In genomic region chr2:235008584-235009044, GRCh38 we compare ENCODE assay signal across 15 cellular contexts. TPM values are rescaled to one million over a fixed set of nuclear protein-coding genes. Genes with fewer than 3 reads are reported as not detected.
A peak's percentile ranks its signal among the peaks of the same experiment; 100 is the strongest.
DNase-seq lines count a peak whose midpoint lies in the region; ATAC-seq and TF ChIP-seq lines count a peak whose summit lies in the region.
"Had no signal": no experiment of that assay in that cellular context is flagged by ENCODE, and none has a peak within 500 bp of the region (broad histone marks: within the 10 kb centered on the region; RNA-seq: fewer than 3 reads in every experiment).

No MANE protein-coding gene starts in this region.

- 33% methylated on average over 5 of the region's 6 CpGs for WGBS in right lobe of liver (ENCODE audit: insufficient coverage, low coverage, low lambda C conversion rate, missing lambda C conversion rate)
- 61 to 75% methylated on average over 6 of the region's 6 CpGs for WGBS in upper lobe of left lung, 2 donors

- TF ChIP-seq POLR2A in right lobe of liver (IDR thresholded peaks at IDR 0.05) (no peak), upper lobe of left lung (IDR thresholded peaks at IDR 0.05) (no peak)

- H3K4me3 ChIP-seq in SJCRH30: no peak overlapping the region
- H3K4me3 ChIP-seq in right lobe of liver: no peak overlapping the region
- no peak overlapping the region for H3K4me3 ChIP-seq in upper lobe of left lung

- no peak overlapping the region for H3K27ac Mint-ChIP-seq in natural killer cell treated with Interleukin-12 subunit alpha and Interleukin-12 subunit beta and Interleukin-15 and Interleukin-18, amount 100 ng/mL, for 72 hours
- H3K27ac Mint-ChIP-seq: activated CD4-positive, alpha-beta memory T cell treated with anti-CD3 and anti-CD28 coated beads for 36 hours; activated naive CD4-positive, alpha-beta T cell treated with anti-CD3 and anti-CD28 coated beads, Interleukin-2, amount 50 U/mL, for 24 hours; natural killer cell; stimulated activated memory B cell treated with anti-CD40 and anti-IgM and Interleukin-4, amounts not matched to agents 10 μg/mL and 1 μg/mL and 100 μg/mL, for 72 hours had no signal

- no peak overlapping the region for H3K4me3 Mint-ChIP-seq in natural killer cell treated with Interleukin-12 subunit alpha and Interleukin-12 subunit beta and Interleukin-15 and Interleukin-18, amount 100 ng/mL, for 72 hours
- H3K4me3 Mint-ChIP-seq: activated CD4-positive, alpha-beta memory T cell treated with anti-CD3 and anti-CD28 coated beads for 36 hours; activated naive CD4-positive, alpha-beta T cell treated with anti-CD3 and anti-CD28 coated beads, Interleukin-2, amount 50 U/mL, for 24 hours; natural killer cell; stimulated activated memory B cell treated with anti-CD40 and anti-IgM and Interleukin-4, amounts not matched to agents 10 μg/mL and 1 μg/mL and 100 μg/mL, for 72 hours had no signal

- H3K36me3 ChIP-seq in SJCRH30 (no peaks in the 10 kb centered on the region), right lobe of liver (no peaks in the 10 kb centered on the region), upper lobe of left lung (no peaks in the 10 kb centered on the region)

- H3K27ac ChIP-seq in SJCRH30 (peak overlapping the region; percentile 16; the same call in 1 of the 2 replicates), right lobe of liver (peak overlapping the region in 2 of 3 donors; percentile 66 to 68), upper lobe of left lung (peak overlapping the region; percentile 6 to 59 (median 34))

- H3K9me3 ChIP-seq in SJCRH30 (replicated peaks) (no peaks in the 10 kb centered on the region), right lobe of liver (no peaks in the 10 kb centered on the region), upper lobe of left lung (no peaks in the 10 kb centered on the region)

- intact Hi-C loops in right lobe of liver (cut with DNase I): no loop called here

- DNase-seq in NCI-H524 (lab: John Stamatoyannopoulos, UW) (peak; percentile 18 to 80), NCI-H524 treated with DMSO at 0.1 percent for 48 hours (lab: John Stamatoyannopoulos, UW) (no peak), SJCRH30 (peak; percentile 53 to 54), right lobe of liver (peak in 1 of 3 donors; percentile 78), upper lobe of left lung (peak in 1 of 2 donors; percentile 37), epidermal melanocyte (ENCODE audit: insufficient read length, low spot score) (no peak)
- no peak for DNase-seq in natural killer cell treated with Interleukin-12 subunit alpha and Interleukin-12 subunit beta and Interleukin-15 and Interleukin-18, amount 100 ng/mL, for 72 hours (ENCODE audit: low spot score)
- DNase-seq: ACHN; activated CD4-positive, alpha-beta memory T cell treated with anti-CD3 and anti-CD28 coated beads for 36 hours; dermis blood vessel endothelial cell; natural killer cell; NCI-H446 had no signal

- no peak for TF ChIP-seq CTCF in right lobe of liver (IDR thresholded peaks at IDR 0.05)
- TF ChIP-seq CTCF in upper lobe of left lung (IDR thresholded peaks at IDR 0.05): no peak

- H3K27me3 ChIP-seq in SJCRH30 (no peaks in the 10 kb centered on the region), right lobe of liver (no peaks in the 10 kb centered on the region), upper lobe of left lung (no peaks in the 10 kb centered on the region)

- no peak for TF ChIP-seq EP300 in upper lobe of left lung (IDR thresholded peaks at IDR 0.05)

- no peaks in the 10 kb centered on the region for H3K4me1 Mint-ChIP-seq in natural killer cell treated with Interleukin-12 subunit alpha and Interleukin-12 subunit beta and Interleukin-15 and Interleukin-18, amount 100 ng/mL, for 72 hours (ENCODE audit: low read depth in 2 of 2)
- H3K4me1 Mint-ChIP-seq: activated naive CD4-positive, alpha-beta T cell treated with anti-CD3 and anti-CD28 coated beads, Interleukin-2, amount 50 U/mL, for 24 hours; natural killer cell had no signal

- H3K36me3 Mint-ChIP-seq in natural killer cell treated with Interleukin-12 subunit alpha and Interleukin-12 subunit beta and Interleukin-15 and Interleukin-18, amount 100 ng/mL, for 72 hours: no peaks in the 10 kb centered on the region
- H3K36me3 Mint-ChIP-seq: activated CD4-positive, alpha-beta memory T cell treated with anti-CD3 and anti-CD28 coated beads for 36 hours; activated naive CD4-positive, alpha-beta T cell treated with anti-CD3 and anti-CD28 coated beads, Interleukin-2, amount 50 U/mL, for 24 hours; natural killer cell; stimulated activated memory B cell treated with anti-CD40 and anti-IgM and Interleukin-4, amounts not matched to agents 10 μg/mL and 1 μg/mL and 100 μg/mL, for 72 hours had no signal

- peaks cover 62% of the 10 kb centered on the region for H3K4me1 ChIP-seq in SJCRH30
- H3K4me1 ChIP-seq in right lobe of liver: peaks cover 0 to 41% (median 15%) of the 10 kb centered on the region in 4 donors
- H3K4me1 ChIP-seq in upper lobe of left lung: peaks cover 22 to 42% (median 24%) of the 10 kb centered on the region in 4 donors

- peaks cover 0 to 8% of the 10 kb centered on the region in 2 donors for H3K27me3 Mint-ChIP-seq in natural killer cell treated with Interleukin-12 subunit alpha and Interleukin-12 subunit beta and Interleukin-15 and Interleukin-18, amount 100 ng/mL, for 72 hours
- H3K27me3 Mint-ChIP-seq: activated CD4-positive, alpha-beta memory T cell treated with anti-CD3 and anti-CD28 coated beads for 36 hours; activated naive CD4-positive, alpha-beta T cell treated with anti-CD3 and anti-CD28 coated beads, Interleukin-2, amount 50 U/mL, for 24 hours had no signal

- ATAC-seq in right lobe of liver: peak; percentile 75 to 76 (median 76)
- peak in 1 of 2 donors; percentile 59 for ATAC-seq in upper lobe of left lung (ENCODE audit: low FRiP score in 2 of 2)
- no peak for ATAC-seq in HG02610 (IDR thresholded peaks at IDR 0.05; ENCODE audit: unreplicated experiment)
- no peak for ATAC-seq in natural killer cell treated with Interleukin-12 subunit alpha and Interleukin-12 subunit beta and Interleukin-15 and Interleukin-18, amount 100 ng/mL, for 72 hours
- ATAC-seq: natural killer cell; stimulated activated memory B cell treated with anti-CD40 and anti-IgM and Interleukin-4, amounts not matched to agents 10 μg/mL and 1 μg/mL and 100 μg/mL, for 72 hours had no signal

- H3K9me3 Mint-ChIP-seq in natural killer cell treated with Interleukin-12 subunit alpha and Interleukin-12 subunit beta and Interleukin-15 and Interleukin-18, amount 100 ng/mL, for 72 hours: no peaks in the 10 kb centered on the region
- H3K9me3 Mint-ChIP-seq: activated CD4-positive, alpha-beta memory T cell treated with anti-CD3 and anti-CD28 coated beads for 36 hours; activated naive CD4-positive, alpha-beta T cell treated with anti-CD3 and anti-CD28 coated beads, Interleukin-2, amount 50 U/mL, for 24 hours; natural killer cell; stimulated activated memory B cell treated with anti-CD40 and anti-IgM and Interleukin-4, amounts not matched to agents 10 μg/mL and 1 μg/mL and 100 μg/mL, for 72 hours had no signal

RNA-seq across cellular contexts. Expression of gene SH3BP4, which starts 56.8 kb away (rescaled TPM):
- 32.9 and 35.5 TPM in 2 replicates for total RNA-seq in SJCRH30 (2014; rRNA removed; shearing (Covaris generic))
- total RNA-seq in right lobe of liver (10 to 100 TPM; 18.8 to 30.4 (median 26.3) TPM), upper lobe of left lung (10 to 100 TPM; 27.3 to 57.3 (median 33.4) TPM)
- not detected for total RNA-seq in natural killer cell treated with Interleukin-12 subunit alpha and Interleukin-12 subunit beta and Interleukin-15 and Interleukin-18, amount 100 ng/mL, for 72 hours

Comparison
In these comparisons a context has a peak if more than half of its experiments do, and no peak if none do; other contexts are left out.
1. DNase-seq: peak in NCI-H524 (2 of 2) and SJCRH30 (2 of 2); none in NCI-H524 treated with DMSO at 0.1 percent for 48 hours (single experiment), epidermal melanocyte (single experiment) and natural killer cell treated with Interleukin-12 subunit alpha and Interleukin-12 subunit beta and Interleukin-15 and Interleukin-18, amount 100 ng/mL, for 72 hours (single experiment).
2. H3K27ac ChIP-seq: peak in every context shown above with its lines; median percentile 67 in right lobe of liver; 34 in upper lobe of left lung; 16 in SJCRH30.
3. ATAC-seq: peak in right lobe of liver (4 of 4); none in HG02610 (single experiment) and natural killer cell treated with Interleukin-12 subunit alpha and Interleukin-12 subunit beta and Interleukin-15 and Interleukin-18, amount 100 ng/mL, for 72 hours (0 of 2).
4. RNA of gene SH3BP4, which starts 56.8 kb away (total RNA-seq): 32.9 to 35.5 TPM in SJCRH30, 27.3 to 57.3 TPM in upper lobe of left lung and 18.8 to 30.4 TPM in right lobe of liver; not detected in natural killer cell treated with Interleukin-12 subunit alpha and Interleukin-12 subunit beta and Interleukin-15 and Interleukin-18, amount 100 ng/mL, for 72 hours; every median in the first group is over 10 times any median in the second.